In genomic region chr9:137670391-137671195, GRCh38 we compare ENCODE assay signal across 1 cellular context.
TF ChIP-seq lines count a peak whose summit lies in the region.

No MANE protein-coding gene starts in this region.

TF ChIP-seq in H1, 55 proteins besides CTCF, POLR2A, EP300 and RAD21 (continued from another document):
- TF ChIP-seq KDM5A (IDR thresholded peaks at IDR 0.05; ENCODE audit: low read length) (no peak), TAF1 (IDR thresholded peaks at IDR 0.05; ENCODE audit: low read depth, low read length) (0 out of 2 replicates have a peak, but pooled peaks have one; percentile 27)
